ENCODE assay signal across 31 cellular contexts in the genomic region with DNA sequence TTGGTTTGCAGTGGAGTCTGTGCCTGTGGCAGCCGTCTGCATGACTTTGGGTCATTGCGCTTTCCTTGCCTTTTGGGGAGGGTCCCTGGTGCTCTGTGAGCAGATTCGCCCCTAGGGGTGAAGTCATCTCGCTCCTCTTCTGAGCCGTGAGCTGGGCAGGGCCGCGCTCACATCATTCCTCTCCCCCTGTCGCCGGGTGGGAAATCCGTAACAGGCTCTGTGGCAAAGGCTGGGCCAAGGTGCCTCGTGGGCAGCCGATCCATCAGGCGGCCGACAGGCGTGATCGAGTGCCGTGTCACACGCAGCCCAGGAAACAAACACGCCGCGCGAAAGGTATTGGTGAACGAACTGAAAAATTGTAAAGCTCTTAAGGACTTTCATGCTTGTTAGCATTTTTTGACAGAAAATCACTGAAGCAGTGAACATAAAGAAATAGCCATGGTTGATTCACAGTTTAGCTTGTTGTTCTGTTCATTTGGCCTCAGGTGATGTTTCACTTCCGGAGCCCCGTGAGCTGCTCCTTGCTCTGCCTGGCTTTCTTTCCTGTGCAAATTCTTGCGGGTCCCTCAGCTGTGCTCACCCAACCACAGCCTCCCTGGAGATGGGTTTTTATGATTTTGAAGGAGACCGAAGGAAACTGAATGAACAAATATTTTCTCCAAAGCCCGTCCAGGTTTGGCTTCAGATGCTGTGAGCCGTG.
A peak's percentile ranks its signal among the peaks of the same experiment; 100 is the strongest.
DNase-seq lines count a peak whose midpoint lies in the region; ATAC-seq, FAIRE-seq and TF ChIP-seq lines count a peak whose summit lies in the region.
"Had no signal": no experiment of that assay in that cellular context is flagged by ENCODE, and none has a peak within 500 bp of the region (broad histone marks: within the 10 kb centered on the region; RNA-seq: fewer than 3 reads in every experiment).

No MANE protein-coding gene starts in this region.

- H3K36me3 ChIP-seq in kidney (ENCODE audit: control insufficient read depth in 1 of 2, insufficient read depth in 2 of 2, low read length in 2 of 2) (peaks cover 5 to 6% of the 10 kb centered on the region in 2 donors), thyroid gland (no peaks in the 10 kb centered on the region)
- H3K36me3 ChIP-seq: HAP-1, MG63, ovary had no signal

- H3K4me1 Mint-ChIP-seq in CD14-positive monocyte = peaks cover 2% of the 10 kb centered on the region
- H3K4me1 Mint-ChIP-seq: activated naive CD8-positive, alpha-beta T cell treated with anti-CD3 and anti-CD28 coated beads, Interleukin-2, amount 10 ng/mL, durations not matched to agents 7 days and 5 days had no signal

- H3K27ac ChIP-seq in kidney (ENCODE audit: low read depth in 2 of 2, low read length in 2 of 2) (no peak overlapping the region), thyroid gland (peak overlapping the region in 2 of 3 donors; percentile 21 to 47)
- H3K27ac ChIP-seq: heart left ventricle, left lung, ovary, Peyer's patch, SJSA1, thoracic aorta had no signal

- peaks cover 0 to 3% (median 0%) of the 10 kb centered on the region in 7 donors for H3K9me3 Mint-ChIP-seq in CD14-positive monocyte
- H3K9me3 Mint-ChIP-seq: activated naive CD8-positive, alpha-beta T cell treated with anti-CD3 and anti-CD28 coated beads, Interleukin-2, amount 10 ng/mL, durations not matched to agents 7 days and 5 days; CD8-positive, alpha-beta T cell; mesothelial cell of epicardium; naive thymus-derived CD4-positive, alpha-beta T cell had no signal

- FAIRE-seq in kidney (lab: Jason Lieb, UNC) = no peak
- FAIRE-seq: endothelial cell of umbilical vein, TTC549 had no signal

- H3K4me3 Mint-ChIP-seq in CD14-positive monocyte = no peak overlapping the region
- H3K4me3 Mint-ChIP-seq: activated naive CD8-positive, alpha-beta T cell treated with anti-CD3 and anti-CD28 coated beads, Interleukin-2, amount 10 ng/mL, durations not matched to agents 7 days and 5 days; CD8-positive, alpha-beta T cell; mesothelial cell of epicardium; naive thymus-derived CD4-positive, alpha-beta T cell had no signal

- no peak for TF ChIP-seq POLR2A in thyroid gland (IDR thresholded peaks at IDR 0.05)

- H3K9me3 ChIP-seq in kidney (ENCODE audit: control insufficient read depth in 1 of 2, low read length in 2 of 2) (no peaks in the 10 kb centered on the region), thyroid gland (no peaks in the 10 kb centered on the region)
- H3K9me3 ChIP-seq: HAP-1, left lung, MG63, ovary, Peyer's patch, SJSA1, thoracic aorta had no signal

- in situ Hi-C loops in SK-MEL-5 (cut with HindIII; ENCODE audit: low pct_unique_long_range_greater_than_20kb, low sequenced_read_pairs) = no loop called here

- WGBS in thyroid gland, 2 donors = 90 to 92% methylated on average over 26 to 29 of the region's 29 CpGs

- no peak for ATAC-seq in activated CD4-positive, CD25-positive, alpha-beta regulatory T cell treated with anti-CD3 and anti-CD28 coated beads, Interleukin-2, amount 50 U/mL, for 24 hours
- ATAC-seq: CD8-positive, alpha-beta T cell; heart left ventricle; left lung; naive thymus-derived CD4-positive, alpha-beta T cell; right cardiac atrium; stimulated activated naive CD8-positive, alpha-beta T cell treated with anti-CD3 and anti-CD28 coated beads, Interleukin-15, Interleukin-2, amounts not matched to agents 100 U/mL and 50 U/mL, for 24 hours had no signal

- H3K9ac ChIP-seq in kidney (ENCODE audit: low read length in 2 of 2) = no peak overlapping the region

- no peaks in the 10 kb centered on the region for H3K4me1 ChIP-seq in kidney (ENCODE audit: control insufficient read depth in 1 of 2, insufficient read depth in 1 of 2, low read depth in 1 of 2, low read length in 2 of 2)
- H3K4me1 ChIP-seq in thyroid gland = peaks cover 64 to 82% of the 10 kb centered on the region in 2 donors
- H3K4me1 ChIP-seq: HAP-1, Peyer's patch had no signal

- intact Hi-C loops in kidney (cut with DNase I) (no loop called here), thyroid gland (cut with DNase I) (no loop called here), CD14-positive monocyte (cut with micrococcal nuclease) (no loop called here)

- DNase-seq in HT1080 (ENCODE audit: low read depth) (peak; percentile 13), SK-MEL-5 (ENCODE audit: low read depth, low spot score) (peak; percentile 1), kidney (peak; percentile 39), thyroid gland (no peak), CD14-positive monocyte (ENCODE audit: low spot score) (no peak), HuH-7.5 (ENCODE audit: low spot score) (no peak)
- DNase-seq: activated CD4-positive, alpha-beta T cell treated with anti-CD3 and anti-CD28 coated beads for 1 hour; activated effector memory CD4-positive, alpha-beta T cell treated with anti-CD3 and anti-CD28 coated beads, Interleukin-2, amount 50 U/mL, for 16 hours; activated naive CD8-positive, alpha-beta T cell treated with anti-CD3 and anti-CD28 coated beads, Interleukin-2, amount 10 ng/mL, durations not matched to agents 7 days and 5 days; CD8-positive, alpha-beta T cell; cerebellar nuclear complex; heart left ventricle; MG63; naive thymus-derived CD4-positive, alpha-beta T cell; NCI-H1436 treated with DMSO at 0.1 percent for 48 hours; NCI-H524; NK-92 treated with Interleukin-12 subunit alpha and Interleukin-12 subunit beta, amount 100 ng/mL, for 24 hours; right cardiac atrium; stimulated activated CD4-positive, alpha-beta T cell treated with anti-CD3 and anti-CD28 coated beads, Interleukin-12 subunit alpha, Interleukin-12 subunit beta, amount 100 ng/mL, for 4 hours; stimulated activated CD4-positive, alpha-beta T cell treated with anti-CD3 and anti-CD28 coated beads, Interleukin-4, amount 100 ng/mL, for 4 hours; stimulated activated naive CD8-positive, alpha-beta T cell treated with anti-CD3 and anti-CD28 coated beads, Interleukin-15, Interleukin-2, amounts not matched to agents 100 U/mL and 50 U/mL, for 24 hours had no signal

- peak overlapping the region in 3 of 7 donors; percentile 20 to 87 (median 51) for H3K27ac Mint-ChIP-seq in CD14-positive monocyte
- H3K27ac Mint-ChIP-seq: activated naive CD8-positive, alpha-beta T cell treated with anti-CD3 and anti-CD28 coated beads, Interleukin-2, amount 10 ng/mL, durations not matched to agents 7 days and 5 days; CD8-positive, alpha-beta T cell; mesothelial cell of epicardium had no signal

- H3K4me3 ChIP-seq in kidney (ENCODE audit: low read length in 2 of 2) = no peak overlapping the region
- no peak overlapping the region for H3K4me3 ChIP-seq in thyroid gland (replicated peaks in 1 of 3)
- H3K4me3 ChIP-seq: HAP-1, heart left ventricle, left lung, MG63, ovary, Peyer's patch, SJSA1, thoracic aorta had no signal

- TF ChIP-seq CTCF in kidney (IDR thresholded peaks at IDR 0.05; ENCODE audit: borderline replicate concordance, extremely low read depth, insufficient read depth) = no peak
- no peak for TF ChIP-seq CTCF in thyroid gland (IDR thresholded peaks at IDR 0.05)
- no peak for TF ChIP-seq CTCF in CD14-positive monocyte (IDR thresholded peaks at IDR 0.05)

- peaks cover 42 to 57% of the 10 kb centered on the region in 2 donors for H3K36me3 Mint-ChIP-seq in CD14-positive monocyte
- H3K36me3 Mint-ChIP-seq: activated naive CD8-positive, alpha-beta T cell treated with anti-CD3 and anti-CD28 coated beads, Interleukin-2, amount 10 ng/mL, durations not matched to agents 7 days and 5 days had no signal

- no peaks in the 10 kb centered on the region for H3K27me3 ChIP-seq in thyroid gland
- H3K27me3 ChIP-seq: heart left ventricle, left lung, MG63, ovary, Peyer's patch, SJSA1 had no signal

- no peaks in the 10 kb centered on the region for H3K27me3 Mint-ChIP-seq in CD14-positive monocyte (ENCODE audit: low read depth in 3 of 3)
- H3K27me3 Mint-ChIP-seq: activated naive CD8-positive, alpha-beta T cell treated with anti-CD3 and anti-CD28 coated beads, Interleukin-2, amount 10 ng/mL, durations not matched to agents 7 days and 5 days; naive thymus-derived CD4-positive, alpha-beta T cell had no signal

Comparison
In these comparisons a context has a peak if more than half of its experiments do, and no peak if none do; other contexts are left out.
1. DNase-seq: peak in HT1080 (single experiment), SK-MEL-5 (single experiment) and kidney (single experiment); none in thyroid gland (0 of 2), CD14-positive monocyte (single experiment) and HuH-7.5 (single experiment).
2. H3K27ac ChIP-seq: peak in thyroid gland (2 of 3); none in kidney (0 of 2).